18 cellular contexts compared by ENCODE assay signal in genomic region chr11:3353066-3353465, GRCh38. TPM values are rescaled to one million over a fixed set of nuclear protein-coding genes. Genes with fewer than 3 reads are reported as not detected.
DNase-seq lines count a peak whose midpoint lies in the region; ATAC-seq and TF ChIP-seq lines count a peak whose summit lies in the region.
"Had no signal": no experiment of that assay in that cellular context is flagged by ENCODE, and none has a peak within 500 bp of the region (broad histone marks: within the 10 kb centered on the region; RNA-seq: fewer than 3 reads in every experiment).

No MANE protein-coding gene starts in this region.

- H3K9me3 ChIP-seq in BLaER1 treated with 17β-estradiol and CSF1 and Interleukin-3, amounts not matched to agents 10 nM and 100 nM (replicated peaks in 1 of 11) = peaks cover 89 to 100% (median 100%) of the 10 kb centered on the region in 11 experiments
- peaks cover 33% of the 10 kb centered on the region for H3K9me3 ChIP-seq in lower lobe of right lung

- no peak for ATAC-seq in lower lobe of right lung
- ATAC-seq: HepG2 had no signal

- in situ Hi-C loops in G401 (cut with HindIII; ENCODE audit: low sequenced_read_pairs) = no loop called here

- no peak overlapping the region for H3K4me3 ChIP-seq in BLaER1 treated with 17β-estradiol and CSF1 and Interleukin-3, amounts not matched to agents 10 nM and 100 nM
- no peak overlapping the region for H3K4me3 ChIP-seq in lower lobe of right lung
- H3K4me3 ChIP-seq: GM23248, HAP-1 had no signal

- H4K20me1 ChIP-seq in BLaER1 treated with 17β-estradiol and CSF1 and Interleukin-3, amounts not matched to agents 10 nM and 100 nM = no peaks in the 10 kb centered on the region

- intact Hi-C loops in lower lobe of right lung (cut with DNase I) = no loop called here

- no peak overlapping the region for H3K27ac ChIP-seq in BLaER1 treated with 17β-estradiol and CSF1 and Interleukin-3, amounts not matched to agents 10 nM and 100 nM
- no peak overlapping the region for H3K27ac ChIP-seq in lower lobe of right lung
- H3K27ac ChIP-seq: GM23248 had no signal

- no peak for TF ChIP-seq CTCF in lower lobe of right lung (IDR thresholded peaks at IDR 0.05)

- no peaks in the 10 kb centered on the region for H3K27me3 ChIP-seq in BLaER1 treated with 17β-estradiol and CSF1 and Interleukin-3, amounts not matched to agents 10 nM and 100 nM
- H3K27me3 ChIP-seq in lower lobe of right lung (ENCODE audit: low read depth) = no peaks in the 10 kb centered on the region

- peak overlapping the region in 7 of 11 experiments; percentile 2 to 43 (median 23); a peak in 8 of 22 replicates for H3K4me2 ChIP-seq in BLaER1 treated with 17β-estradiol and CSF1 and Interleukin-3, amounts not matched to agents 10 nM and 100 nM

- DNase-seq in Kasumi-1 (lab: John Stamatoyannopoulos, UW) = peak; percentile 8 to 14
- peak; percentile 21 to 31 for DNase-seq in NCI-H526 (lab: John Stamatoyannopoulos, UW)
- no peak for DNase-seq in lower lobe of right lung
- no peak for DNase-seq in G401 (ENCODE audit: low spot score)
- DNase-seq in activated CD4-positive, alpha-beta T cell treated with anti-CD3 and anti-CD28 coated beads, Interleukin-2, amount 50 U/mL, for 4 hours = no peak
- DNase-seq in GDM1 (lab: John Stamatoyannopoulos, UW) = no peak
- DNase-seq: C1 segment of cervical spinal cord; CD4-positive, CD25-positive, alpha-beta regulatory T cell; CD8-positive, alpha-beta memory T cell; COR-L47; DMS 273 treated with DMSO at 0.1 percent for 48 hours; DMS53; GF-D8; GM23248; KG1 had no signal

- peaks cover 61 to 99% (median 82%) of the 10 kb centered on the region in 11 experiments for H3K36me3 ChIP-seq in BLaER1 treated with 17β-estradiol and CSF1 and Interleukin-3, amounts not matched to agents 10 nM and 100 nM
- no peaks in the 10 kb centered on the region for H3K36me3 ChIP-seq in lower lobe of right lung
- H3K36me3 ChIP-seq: HAP-1 had no signal

- H3K4me1 ChIP-seq in BLaER1 treated with 17β-estradiol and CSF1 and Interleukin-3, amounts not matched to agents 10 nM and 100 nM = peaks cover 0 to 12% (median 9%) of the 10 kb centered on the region in 10 experiments; a peak in 8 of 20 replicates
- H3K4me1 ChIP-seq in lower lobe of right lung = no peaks in the 10 kb centered on the region
- H3K4me1 ChIP-seq: HAP-1 had no signal

- no peak overlapping the region for H3K9ac ChIP-seq in BLaER1 treated with 17β-estradiol and CSF1 and Interleukin-3, amounts not matched to agents 10 nM and 100 nM
- H3K9ac ChIP-seq: GM23248 had no signal

RNA-seq across cellular contexts. Expression of gene ZNF195, which starts 25.9 kb away (rescaled TPM):
- total RNA-seq in lower lobe of right lung = 16.4 TPM
- total RNA-seq in G401 (2014; rRNA removed; shearing (Covaris generic)) = 37.0 and 42.9 TPM in 2 replicates

Comparison
In these comparisons a context has a peak if more than half of its experiments do, and no peak if none do; other contexts are left out.
1. DNase-seq: peak in Kasumi-1 (2 of 2) and NCI-H526 (2 of 2); none in lower lobe of right lung (single experiment), G401 (single experiment), activated CD4-positive, alpha-beta T cell treated with anti-CD3 and anti-CD28 coated beads, Interleukin-2, amount 50 U/mL, for 4 hours (0 of 2) and GDM1 (single experiment).